ENCODE assay signal across 1 cellular context in the genomic region with DNA sequence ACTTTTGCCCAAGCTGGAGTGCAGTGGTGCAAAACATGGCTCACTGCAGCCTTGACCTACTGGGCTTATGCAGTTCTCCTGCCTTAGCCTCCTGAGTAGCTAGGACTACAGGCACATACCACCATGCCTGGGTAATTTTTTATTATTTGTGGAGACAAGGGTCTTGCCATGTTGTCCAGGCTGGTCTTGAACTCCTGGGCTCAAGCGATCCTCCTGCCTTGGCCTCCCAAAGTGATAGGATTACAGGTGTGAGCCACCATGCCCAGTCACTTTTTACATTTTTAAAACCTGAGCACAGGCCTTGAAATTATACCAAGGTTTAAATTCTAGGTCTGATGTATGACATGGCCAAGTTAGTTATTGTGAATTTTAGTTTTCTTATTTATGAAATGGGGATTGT.
TF ChIP-seq lines count a peak whose summit lies in the region.

No MANE protein-coding gene starts in this region.

TF ChIP-seq in WTC11, 78 proteins besides CTCF, POLR2A, EP300 and RAD21 (continued from another document):
- TF ChIP-seq, protein P1, sequence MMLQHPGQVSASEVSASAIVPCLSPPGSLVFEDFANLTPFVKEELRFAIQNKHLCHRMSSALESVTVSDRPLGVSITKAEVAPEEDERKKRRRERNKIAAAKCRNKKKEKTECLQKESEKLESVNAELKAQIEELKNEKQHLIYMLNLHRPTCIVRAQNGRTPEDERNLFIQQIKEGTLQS (CRISPR knock-in tag; conservative IDR thresholded peaks at IDR 0.05), result no peak
TF ChIP-seq in WTC11: peak in this region for 2.
